12 cellular contexts compared by ENCODE assay signal in the genomic region with DNA sequence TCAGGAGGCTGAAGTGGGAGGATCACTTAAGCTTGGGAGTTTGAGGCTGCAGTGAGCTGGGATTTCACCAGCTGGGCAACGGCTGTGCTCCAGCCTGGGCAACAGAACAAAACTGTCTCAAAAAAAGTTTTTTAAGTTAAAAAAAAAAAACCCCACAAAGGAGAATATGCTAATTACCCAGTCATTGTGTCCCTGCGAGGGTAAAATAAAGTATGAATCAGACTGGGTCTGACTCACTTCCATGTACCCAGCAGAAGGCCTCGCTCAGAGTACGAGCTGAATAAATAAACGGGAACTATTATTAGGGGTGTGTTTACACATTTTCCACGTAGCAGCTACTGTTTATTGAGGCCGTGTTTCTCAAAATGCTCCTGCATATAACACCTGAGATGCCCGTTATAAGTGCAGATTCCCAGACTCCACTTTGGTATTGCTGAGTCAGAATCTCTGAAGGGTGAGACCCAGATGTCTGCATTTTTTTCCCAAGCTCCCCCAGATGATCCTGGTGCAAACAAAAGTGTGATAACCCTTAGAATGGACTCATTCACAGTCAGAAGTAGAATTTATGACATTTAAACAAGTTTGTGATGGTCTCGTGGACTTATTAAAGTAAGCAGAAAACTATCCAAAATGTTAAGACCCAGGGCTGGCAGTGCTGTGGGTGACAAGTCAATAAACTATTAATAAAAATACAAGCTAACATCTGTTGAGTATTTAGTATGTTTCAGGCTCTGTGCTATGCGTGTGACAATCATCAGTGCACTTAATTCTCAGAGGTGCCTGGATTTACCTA. TPM values are rescaled to one million over a fixed set of nuclear protein-coding genes. Genes with fewer than 3 reads are reported as not detected.
DNase-seq lines count a peak whose midpoint lies in the region; ATAC-seq and TF ChIP-seq lines count a peak whose summit lies in the region.
"Had no signal": no experiment of that assay in that cellular context is flagged by ENCODE, and none has a peak within 500 bp of the region (broad histone marks: within the 10 kb centered on the region; RNA-seq: fewer than 3 reads in every experiment).

No MANE protein-coding gene starts in this region.

- POLR2A ChIA-PET in AG04450 (lab: Yijun Ruan, JAX): no interaction called here

- no peak overlapping the region for H3K27ac Mint-ChIP-seq in T-helper 2 cell treated with Interferon-gamma antibody and Interleukin-4, amounts not matched to agents 5 μg/mL and 100 μg/mL, for 36 hours

- no peaks in the 10 kb centered on the region for H3K9me3 Mint-ChIP-seq in T-helper 2 cell treated with Interferon-gamma antibody and Interleukin-4, amounts not matched to agents 5 μg/mL and 100 μg/mL, for 36 hours

- CTCF ChIA-PET in AG04450 (lab: Charles Lee): interaction anchor here (0.6 kb wide), 1 partner anchor 60 kb away, joined by 3 read pairs; no protein-coding TSS in a partner anchor

- H3K4me3 Mint-ChIP-seq in T-helper 2 cell treated with Interferon-gamma antibody and Interleukin-4, amounts not matched to agents 5 μg/mL and 100 μg/mL, for 36 hours: no peak overlapping the region

- H3K4me1 Mint-ChIP-seq in T-helper 2 cell treated with Interferon-gamma antibody and Interleukin-4, amounts not matched to agents 5 μg/mL and 100 μg/mL, for 36 hours (ENCODE audit: low read depth): no peaks in the 10 kb centered on the region

- H3K27me3 Mint-ChIP-seq in T-helper 2 cell treated with Interferon-gamma antibody and Interleukin-4, amounts not matched to agents 5 μg/mL and 100 μg/mL, for 36 hours (ENCODE audit: low read depth): peaks cover 5% of the 10 kb centered on the region

- H3K27ac ChIP-seq in AG04450 (ENCODE audit: low read depth, low read length) (peak overlapping the region; percentile 11), substantia nigra (ENCODE audit: low read depth, low read length, poor library complexity, severe bottlenecking) (no peak overlapping the region)
- H3K27ac ChIP-seq: HL-60, VCaP had no signal

- ATAC-seq in GM21367 (IDR thresholded peaks at IDR 0.05; ENCODE audit: unreplicated experiment): no peak
- no peak for ATAC-seq in HG02885 (IDR thresholded peaks at IDR 0.05; ENCODE audit: poor library complexity, unreplicated experiment)
- no peak for ATAC-seq in GM18511 (IDR thresholded peaks at IDR 0.05; ENCODE audit: unreplicated experiment)

- TF ChIP-seq CTCF in AG04450 (IDR thresholded peaks at IDR 0.05; ENCODE audit: low read depth, low read length): no peak
- no peak for TF ChIP-seq CTCF in GM06990 (IDR thresholded peaks at IDR 0.05; ENCODE audit: insufficient read depth, low read length, poor library complexity, severe bottlenecking)

- H3K36me3 Mint-ChIP-seq in T-helper 2 cell treated with Interferon-gamma antibody and Interleukin-4, amounts not matched to agents 5 μg/mL and 100 μg/mL, for 36 hours (ENCODE audit: low read depth): no peaks in the 10 kb centered on the region

- H3K27me3 ChIP-seq in AG04450 (ENCODE audit: control insufficient read depth, insufficient read depth, low read length): no peaks in the 10 kb centered on the region
- H3K27me3 ChIP-seq in GM06990 (replicated peaks; ENCODE audit: control insufficient read depth, insufficient read depth, low read length): no peaks in the 10 kb centered on the region

- DNase-seq in AG04450 (ENCODE audit: low read depth, low spot score) (peak; percentile 33), GM06990 (ENCODE audit: extremely low read depth, insufficient read length) (peak; percentile 33), glomerular visceral epithelial cell (ENCODE audit: extremely low spot score) (peak; percentile 20), substantia nigra (lab: John Stamatoyannopoulos, UW) (no peak)
- DNase-seq in T-helper 2 cell treated with Interferon-gamma antibody and Interleukin-4, amounts not matched to agents 5 μg/mL and 100 μg/mL, for 36 hours (ENCODE audit: low spot score): peak; percentile 17
- DNase-seq: NCI-H524; stimulated activated naive CD4-positive, alpha-beta T cell had no signal

- H3K36me3 ChIP-seq in GM06990 (ENCODE audit: control insufficient read depth, insufficient read depth, low read length): no peaks in the 10 kb centered on the region

- H3K9me3 ChIP-seq in AG04450 (ENCODE audit: control insufficient read depth, insufficient read depth, low read length): peaks cover 3% of the 10 kb centered on the region; the same call in 1 of the 2 replicates

- H3K4me3 ChIP-seq in AG04450 (ENCODE audit: low read depth, low read length) (no peak overlapping the region), GM06990 (replicated peaks; ENCODE audit: low read depth, low read length) (no peak overlapping the region)

RNA-seq across cellular contexts. Expression of gene KCNC3, which starts 28.2 kb away (rescaled TPM):
- not detected in 2 replicates for polyA plus RNA-seq in AG04450 (2011; rRNA removed)
- polyA minus RNA-seq in AG04450 (2011; rRNA and poly(A)+ RNA removed): not detected in 2 replicates

Comparison
In these comparisons a context has a peak if more than half of its experiments do, and no peak if none do; other contexts are left out.
1. DNase-seq: peak in AG04450 (single experiment), GM06990 (single experiment), T-helper 2 cell treated with Interferon-gamma antibody and Interleukin-4, amounts not matched to agents 5 μg/mL and 100 μg/mL, for 36 hours (single experiment) and glomerular visceral epithelial cell (single experiment); none in substantia nigra (0 of 49).